15 cellular contexts compared by ENCODE assay signal in the genomic region with DNA sequence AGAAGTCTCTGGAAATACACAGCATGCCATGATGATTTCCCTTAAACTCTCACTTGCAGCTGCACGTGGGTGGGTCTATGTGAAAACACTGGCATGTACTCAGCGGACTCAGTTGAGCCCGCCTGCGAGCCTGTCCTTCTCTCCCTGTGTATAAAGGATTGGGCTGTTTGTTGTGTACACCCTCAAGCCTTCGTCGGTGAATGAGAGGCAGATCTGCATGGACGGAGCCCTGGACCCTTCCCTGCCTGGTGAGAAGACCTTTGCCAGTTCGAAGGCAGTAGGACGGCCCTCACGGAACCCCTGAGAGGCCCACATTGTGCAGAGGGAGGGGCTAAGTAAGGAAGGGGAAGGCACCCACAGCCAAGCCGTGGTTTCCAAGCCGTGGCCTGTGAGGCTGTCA.
DNase-seq lines count a peak whose midpoint lies in the region; ATAC-seq and TF ChIP-seq lines count a peak whose summit lies in the region.
"Had no signal": no experiment of that assay in that cellular context is flagged by ENCODE, and none has a peak within 500 bp of the region (broad histone marks: within the 10 kb centered on the region; RNA-seq: fewer than 3 reads in every experiment).

No MANE protein-coding gene starts in this region.

- H2AK5ac ChIP-seq in mesenchymal stem cell (ENCODE audit: low read length, severe bottlenecking) = no peak overlapping the region

- H3K79me1 ChIP-seq in mesenchymal stem cell (replicated peaks; ENCODE audit: low read length, poor library complexity, severe bottlenecking) = no peaks in the 10 kb centered on the region

- no peak overlapping the region for H3K4me3 Mint-ChIP-seq in stimulated activated naive B cell treated with anti-CD40 and anti-IgM and Interleukin-4, amounts not matched to agents 10 μg/mL and 1 μg/mL and 100 μg/mL, for 72 hours
- H3K4me3 Mint-ChIP-seq: type B pancreatic cell had no signal

- H2BK12ac ChIP-seq in mesenchymal stem cell (ENCODE audit: low read length in 2 of 2) = no peak overlapping the region

- no peak for ATAC-seq in stimulated activated naive B cell treated with anti-CD40 and anti-IgM and Interleukin-4, amounts not matched to agents 10 μg/mL and 1 μg/mL and 100 μg/mL, for 72 hours (replicated peaks)
- ATAC-seq: right lobe of liver had no signal

- no peak overlapping the region for H2BK5ac ChIP-seq in mesenchymal stem cell (ENCODE audit: low read depth, low read length, poor library complexity, severe bottlenecking)

- H2BK15ac ChIP-seq in mesenchymal stem cell (ENCODE audit: low read depth, poor library complexity, severe bottlenecking) = peak overlapping the region; percentile 41

- H3K4ac ChIP-seq in mesenchymal stem cell (ENCODE audit: low read depth in 1 of 2, low read length in 2 of 2) = no peak overlapping the region

- H4K91ac ChIP-seq in mesenchymal stem cell (ENCODE audit: low read length) = no peak overlapping the region

- no peak for TF ChIP-seq CTCF in coronary artery (IDR thresholded peaks at IDR 0.05)

- H3K36me3 ChIP-seq in mesenchymal stem cell (ENCODE audit: control insufficient read depth in 1 of 2, insufficient read depth in 2 of 2, low read depth in 1 of 2, low read length in 2 of 2) = no peaks in the 10 kb centered on the region
- H3K36me3 ChIP-seq: BE2C, right lobe of liver had no signal

- H3K14ac ChIP-seq in mesenchymal stem cell (ENCODE audit: low read length in 2 of 2) = no peak overlapping the region

- H3K18ac ChIP-seq in mesenchymal stem cell (ENCODE audit: low read depth in 1 of 2, low read length in 2 of 2) = no peak overlapping the region

- H3K4me1 Mint-ChIP-seq in stimulated activated naive B cell treated with anti-CD40 and anti-IgM and Interleukin-4, amounts not matched to agents 10 μg/mL and 1 μg/mL and 100 μg/mL, for 72 hours = peaks cover 26 to 51% of the 10 kb centered on the region in 2 donors

- peaks cover 45 to 70% of the 10 kb centered on the region in 2 donors for H3K36me3 Mint-ChIP-seq in stimulated activated naive B cell treated with anti-CD40 and anti-IgM and Interleukin-4, amounts not matched to agents 10 μg/mL and 1 μg/mL and 100 μg/mL, for 72 hours
- H3K36me3 Mint-ChIP-seq: T-cell, type B pancreatic cell had no signal

- peak; percentile 37 for DNase-seq in GM03348 (ENCODE audit: low spot score)
- DNase-seq in coronary artery (ENCODE audit: low spot score) = no peak
- no peak for DNase-seq in mesenchymal stem cell
- no peak for DNase-seq in stimulated activated naive B cell treated with anti-CD40 and anti-IgM and Interleukin-4, amounts not matched to agents 10 μg/mL and 1 μg/mL and 100 μg/mL, for 72 hours
- no peak for DNase-seq in NCI-H2107 treated with DMSO at 0.1 percent for 48 hours (lab: John Stamatoyannopoulos, UW; ENCODE audit: unreplicated experiment)
- no peak for DNase-seq in LoVo (ENCODE audit: low spot score)
- DNase-seq in NCI-H1105 treated with DMSO at 0.1 percent for 48 hours (lab: John Stamatoyannopoulos, UW) = no peak
- DNase-seq: BE2C; glutamatergic neuron; GOT3; NCI-H2029; right lobe of liver; stimulated activated CD4-positive, alpha-beta T cell treated with anti-CD3 and anti-CD28 coated beads, Interleukin-2, amount 100 ng/mL, for 48 hours had no signal

- no peak overlapping the region for H3K4me2 ChIP-seq in mesenchymal stem cell (ENCODE audit: low read length, poor library complexity, severe bottlenecking)

- H3K27ac ChIP-seq in coronary artery = peak overlapping the region in 1 of 2 donors; percentile 48
- H3K27ac ChIP-seq in mesenchymal stem cell (ENCODE audit: low read length, poor library complexity, severe bottlenecking) = no peak overlapping the region
- H3K27ac ChIP-seq: right lobe of liver had no signal

- no peaks in the 10 kb centered on the region for H3K9me3 ChIP-seq in mesenchymal stem cell (ENCODE audit: control insufficient read depth, low read length)
- H3K9me3 ChIP-seq: BE2C, right lobe of liver had no signal

- H3K4me3 ChIP-seq in coronary artery (peak overlapping the region; percentile 33), mesenchymal stem cell (ENCODE audit: insufficient read depth in 1 of 2, low read depth in 1 of 2, low read length in 2 of 2) (peak overlapping the region in 1 of 2 experiments; percentile 50)
- H3K4me3 ChIP-seq: right lobe of liver had no signal

- no peak overlapping the region for H3K23ac ChIP-seq in mesenchymal stem cell (ENCODE audit: low read length in 2 of 2)

- H4K8ac ChIP-seq in mesenchymal stem cell (ENCODE audit: low read length) = no peak overlapping the region

- 87% methylated on average over 12 of the region's 12 CpGs for WGBS in mesenchymal stem cell

- peak overlapping the region; percentile 32 for H3K9ac ChIP-seq in mesenchymal stem cell (ENCODE audit: low read length)

- peaks cover 0 to 2% of the 10 kb centered on the region in 2 donors for H3K9me3 Mint-ChIP-seq in stimulated activated naive B cell treated with anti-CD40 and anti-IgM and Interleukin-4, amounts not matched to agents 10 μg/mL and 1 μg/mL and 100 μg/mL, for 72 hours
- H3K9me3 Mint-ChIP-seq: T-cell, type B pancreatic cell had no signal

- H2BK120ac ChIP-seq in mesenchymal stem cell (ENCODE audit: low read depth, low read length) = no peak overlapping the region

- H3K4me1 ChIP-seq in mesenchymal stem cell (ENCODE audit: control insufficient read depth, insufficient read depth, low read depth, low read length) = no peaks in the 10 kb centered on the region
- H3K4me1 ChIP-seq: BE2C, right lobe of liver had no signal

- H3K27me3 Mint-ChIP-seq in stimulated activated naive B cell treated with anti-CD40 and anti-IgM and Interleukin-4, amounts not matched to agents 10 μg/mL and 1 μg/mL and 100 μg/mL, for 72 hours = no peaks in the 10 kb centered on the region
- H3K27me3 Mint-ChIP-seq: type B pancreatic cell had no signal

- H3K27me3 ChIP-seq in mesenchymal stem cell (ENCODE audit: control insufficient read depth in 1 of 2, insufficient read depth in 1 of 2, low read length in 2 of 2) = peaks cover 0 to 20% of the 10 kb centered on the region in 2 experiments
- H3K27me3 ChIP-seq: BE2C, right lobe of liver had no signal

- peak overlapping the region; percentile 75 for H3K27ac Mint-ChIP-seq in stimulated activated naive B cell treated with anti-CD40 and anti-IgM and Interleukin-4, amounts not matched to agents 10 μg/mL and 1 μg/mL and 100 μg/mL, for 72 hours

- H2AFZ ChIP-seq in mesenchymal stem cell (ENCODE audit: low read depth, low read length) = no peak overlapping the region
